8 cellular contexts compared by ENCODE assay signal in the genomic region with DNA sequence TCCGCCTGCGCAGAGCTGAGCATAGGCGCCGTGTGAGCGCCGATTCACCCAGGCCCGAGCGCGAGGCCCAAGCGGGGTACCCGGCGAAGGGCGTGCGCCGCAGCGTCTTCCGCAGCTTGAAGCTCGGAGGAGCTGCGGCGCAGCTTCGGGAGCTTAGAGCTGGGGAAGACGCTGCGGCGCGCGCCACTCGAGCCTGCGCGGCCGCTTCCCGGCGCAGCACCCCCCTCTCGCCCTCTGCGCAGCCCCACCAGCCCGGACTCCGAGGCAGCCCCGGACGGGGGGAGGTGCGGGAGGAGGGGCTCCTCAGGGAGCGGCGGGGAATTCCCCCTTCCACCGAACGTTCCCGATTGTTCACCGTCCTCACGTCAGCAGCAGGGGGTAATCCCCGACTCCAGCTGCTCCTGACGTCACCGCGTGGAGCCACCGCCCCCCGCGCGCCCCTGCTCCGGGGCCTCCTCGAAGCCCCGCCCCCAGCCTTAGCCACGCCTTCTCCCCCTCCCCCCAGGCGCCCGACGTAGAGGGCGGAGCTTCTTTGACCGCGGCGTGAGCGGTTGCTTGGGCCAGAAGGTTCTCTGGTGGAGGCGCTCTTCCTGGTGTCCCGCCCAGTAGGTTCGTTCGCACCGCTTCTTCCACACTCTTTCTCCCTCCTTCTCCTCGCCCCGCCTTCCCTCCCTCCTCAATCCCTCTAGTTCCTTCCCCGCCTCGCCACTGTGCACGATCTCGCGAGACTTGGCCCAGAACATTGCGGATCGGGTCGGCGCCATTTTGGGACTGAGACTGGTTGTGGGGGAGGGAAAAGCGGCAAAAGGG. TPM values are rescaled to one million over a fixed set of nuclear protein-coding genes. Genes with fewer than 3 reads are reported as not detected.
A peak's percentile ranks its signal among the peaks of the same experiment; 100 is the strongest.
DNase-seq lines count a peak whose midpoint lies in the region; ATAC-seq, FAIRE-seq and TF ChIP-seq lines count a peak whose summit lies in the region.

A gene with protein sequence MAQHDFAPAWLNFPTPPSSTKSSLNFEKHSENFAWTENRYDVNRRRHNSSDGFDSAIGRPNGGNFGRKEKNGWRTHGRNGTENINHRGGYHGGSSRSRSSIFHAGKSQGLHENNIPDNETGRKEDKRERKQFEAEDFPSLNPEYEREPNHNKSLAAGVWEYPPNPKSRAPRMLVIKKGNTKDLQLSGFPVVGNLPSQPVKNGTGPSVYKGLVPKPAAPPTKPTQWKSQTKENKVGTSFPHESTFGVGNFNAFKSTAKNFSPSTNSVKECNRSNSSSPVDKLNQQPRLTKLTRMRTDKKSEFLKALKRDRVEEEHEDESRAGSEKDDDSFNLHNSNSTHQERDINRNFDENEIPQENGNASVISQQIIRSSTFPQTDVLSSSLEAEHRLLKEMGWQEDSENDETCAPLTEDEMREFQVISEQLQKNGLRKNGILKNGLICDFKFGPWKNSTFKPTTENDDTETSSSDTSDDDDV (plus strand): TSS at position 742 of the 810 bp plus-strand sequence. CDS start 40,072 bp downstream, outside the sequence.

- intact Hi-C loops in esophagus muscularis mucosa (cut with DNase I): loop anchor here (1.0 kb wide), 1 partner anchor 263 kb away; no protein-coding TSS in a partner anchor

- H3K4me1 Mint-ChIP-seq in activated T-cell treated with anti-CD3 and anti-CD28 coated beads, Interleukin-2, amount 50 U/mL, for 72 hours (ENCODE audit: low read depth): peaks cover 32% of the 10 kb centered on the region

- peak; percentile 51 for FAIRE-seq in RCC 7860 (lab: Jason Lieb, UNC)

- H3K27me3 Mint-ChIP-seq in activated T-cell treated with anti-CD3 and anti-CD28 coated beads, Interleukin-2, amount 50 U/mL, for 72 hours (ENCODE audit: low read depth): no peaks in the 10 kb centered on the region

- peaks cover 19% of the 10 kb centered on the region; the same call in 1 of the 2 replicates for H3K36me3 ChIP-seq in KOPT-K1 (ENCODE audit: insufficient read depth, low read length)
- no peaks in the 10 kb centered on the region for H3K36me3 ChIP-seq in esophagus muscularis mucosa

- no peak for TF ChIP-seq CTCF in esophagus muscularis mucosa (IDR thresholded peaks at IDR 0.05)

- 0% methylated on average over 21 of the region's 83 CpGs for WGBS in esophagus muscularis mucosa

- TF ChIP-seq EP300 in esophagus muscularis mucosa (IDR thresholded peaks at IDR 0.05): peak; percentile 65

- H3K27ac ChIP-seq in KOPT-K1 (ENCODE audit: low read depth, low read length, poor library complexity, severe bottlenecking): peak within 1 kb of the TSS; percentile 97
- H3K27ac ChIP-seq in esophagus muscularis mucosa (replicated peaks in 1 of 4): peak within 1 kb of the TSS; percentile 97 to 100 (median 98)

- peak; percentile 67 for ATAC-seq in GM21786 (IDR thresholded peaks at IDR 0.05; ENCODE audit: unreplicated experiment)
- peak; percentile 77 to 79 for ATAC-seq in activated T-cell treated with anti-CD3 and anti-CD28 coated beads, Interleukin-2, amount 50 U/mL, for 72 hours (replicated peaks in 1 of 2)

- peaks cover 17 to 27% of the 10 kb centered on the region in 2 donors for H3K36me3 Mint-ChIP-seq in activated T-cell treated with anti-CD3 and anti-CD28 coated beads, Interleukin-2, amount 50 U/mL, for 72 hours (ENCODE audit: insufficient read depth in 2 of 2)

- no peaks in the 10 kb centered on the region for H3K27me3 ChIP-seq in esophagus muscularis mucosa

- H3K4me1 ChIP-seq in esophagus muscularis mucosa: peaks cover 18 to 37% (median 34%) of the 10 kb centered on the region in 4 donors

- H3K9me3 ChIP-seq in KOPT-K1 (ENCODE audit: insufficient read depth, low read length, poor library complexity, severe bottlenecking) (no peaks in the 10 kb centered on the region), esophagus muscularis mucosa (no peaks in the 10 kb centered on the region)

- TF ChIP-seq POLR2A in esophagus muscularis mucosa (IDR thresholded peaks at IDR 0.05; ENCODE audit: low read depth): peak; percentile 70

- peak within 1 kb of the TSS; percentile 98 to 99 for H3K4me3 Mint-ChIP-seq in activated T-cell treated with anti-CD3 and anti-CD28 coated beads, Interleukin-2, amount 50 U/mL, for 72 hours

- DNase-seq in DMS79 (lab: John Stamatoyannopoulos, UW) (peak; percentile 86), RCC 7860 (ENCODE audit: low spot score) (peak; percentile 93), esophagus muscularis mucosa (ENCODE audit: extremely low spot score) (peak; percentile 99), myocyte (ENCODE audit: low read depth) (peak; percentile 100)
- DNase-seq in activated T-cell treated with anti-CD3 and anti-CD28 coated beads, Interleukin-2, amount 50 U/mL, for 72 hours: peak; percentile 97 to 98
- DNase-seq in stimulated activated CD8-positive, alpha-beta memory T cell treated with anti-CD3 and anti-CD28 coated beads, Interleukin-7, amount 100 ng/mL, for 48 hours (ENCODE audit: extremely low read depth in 1 of 2, low read depth in 1 of 2): peak; percentile 96

- H3K27ac Mint-ChIP-seq in activated T-cell treated with anti-CD3 and anti-CD28 coated beads, Interleukin-2, amount 50 U/mL, for 72 hours: peak within 1 kb of the TSS; percentile 97

- H3K9me3 Mint-ChIP-seq in activated T-cell treated with anti-CD3 and anti-CD28 coated beads, Interleukin-2, amount 50 U/mL, for 72 hours: no peaks in the 10 kb centered on the region

- H3K4me3 ChIP-seq in esophagus muscularis mucosa: peak within 1 kb of the TSS; percentile 82 to 99 (median 92)

RNA-seq across cellular contexts. Expression of the gene that starts here (rescaled TPM):
- total RNA-seq in activated T-cell treated with anti-CD3 and anti-CD28 coated beads, Interleukin-2, amount 50 U/mL, for 72 hours: 100 to 1,000 TPM in 1 of 2 donors, 10 to 100 TPM in 1; 95.8 to 104 TPM
- total RNA-seq in esophagus muscularis mucosa (10 to 100 TPM; 41.8 to 54.0 (median 48.6) TPM), myocyte (66.9 and 83.7 TPM in 2 replicates)
- 23.9 TPM for polyA plus RNA-seq in myocyte (2012)

Comparison
In these comparisons a context has a peak if more than half of its experiments do, and no peak if none do; other contexts are left out.
1. Peak in every context shown above with its lines: DNase-seq, ATAC-seq, H3K4me3 ChIP-seq and H3K27ac ChIP-seq.